In genomic region chr2:7061436-7061779, GRCh38 we compare ENCODE assay signal across 18 cellular contexts.
DNase-seq lines count a peak whose midpoint lies in the region; ATAC-seq and TF ChIP-seq lines count a peak whose summit lies in the region.
"Had no signal": no experiment of that assay in that cellular context is flagged by ENCODE, and none has a peak within 500 bp of the region (broad histone marks: within the 10 kb centered on the region; RNA-seq: fewer than 3 reads in every experiment).

No MANE protein-coding gene starts in this region.

- H3K27me3 Mint-ChIP-seq in nephron (ENCODE audit: low read depth) (no peaks in the 10 kb centered on the region), HFFc6 (ENCODE audit: insufficient read depth) (no peaks in the 10 kb centered on the region)
- H3K27me3 Mint-ChIP-seq: CD8-positive, alpha-beta memory T cell had no signal

- CTCF ChIA-PET in OCI-LY7 (lab: Charles Lee; ENCODE audit: unreplicated experiment) = no interaction called here

- no peak overlapping the region for H3K4me3 Mint-ChIP-seq in nephron
- no peak overlapping the region for H3K4me3 Mint-ChIP-seq in HFFc6
- H3K4me3 Mint-ChIP-seq: B cell had no signal

- H3K9me3 Mint-ChIP-seq in nephron (peaks cover 5% of the 10 kb centered on the region), HFFc6 (peaks cover 36% of the 10 kb centered on the region)

- no peaks in the 10 kb centered on the region for H4K20me1 ChIP-seq in OCI-LY7 (ENCODE audit: insufficient read depth, low read length)
- H4K20me1 ChIP-seq: BLaER1 treated with 17β-estradiol and CSF1 and Interleukin-3, amounts not matched to agents 10 nM and 100 nM had no signal

- WGBS in aorta, 2 donors = 6% methylated on average over 3 of the region's 3 CpGs
- WGBS in esophagus squamous epithelium, 2 donors = 67 to 68% methylated on average over 3 of the region's 3 CpGs

- TF ChIP-seq CTCF in OCI-LY7 (conservative IDR thresholded peaks at IDR 0.05; ENCODE audit: low read length) (no peak), nephron (IDR thresholded peaks at IDR 0.05; ENCODE audit: unreplicated experiment in 3 of 3) (no peak), thoracic aorta (IDR thresholded peaks at IDR 0.05) (no peak), HFFc6 (IDR thresholded peaks at IDR 0.05) (no peak), esophagus squamous epithelium (IDR thresholded peaks at IDR 0.05) (no peak)

- H3K36me3 ChIP-seq in OCI-LY7 (ENCODE audit: insufficient read depth, low read length) (no peaks in the 10 kb centered on the region; the same call in 1 of the 2 replicates), thoracic aorta (no peaks in the 10 kb centered on the region), aorta (ENCODE audit: control insufficient read depth in 1 of 2, insufficient read depth in 2 of 2, low read length in 1 of 2) (no peaks in the 10 kb centered on the region), esophagus squamous epithelium (no peaks in the 10 kb centered on the region)
- H3K36me3 ChIP-seq: BLaER1 treated with 17β-estradiol and CSF1 and Interleukin-3, amounts not matched to agents 10 nM and 100 nM had no signal

- POLR2A ChIA-PET in OCI-LY7 (lab: Charles Lee) = interaction anchor here (4.5 to 5.3 kb wide), 3 partner anchors 8 to 17 kb away, joined by 26 to 41 read pairs (median 28); no protein-coding TSS in a partner anchor

- no peak overlapping the region for H3K4me2 ChIP-seq in OCI-LY7 (ENCODE audit: low read length)
- H3K4me2 ChIP-seq: BLaER1 treated with 17β-estradiol and CSF1 and Interleukin-3, amounts not matched to agents 10 nM and 100 nM had no signal

- DNase-seq in OCI-LY7 (ENCODE audit: low spot score) (no peak), thoracic aorta (ENCODE audit: low spot score) (no peak), aorta (no peak), HFFc6 (no peak), esophagus squamous epithelium (lab: John Stamatoyannopoulos, UW) (no peak)
- DNase-seq: CD8-positive, alpha-beta memory T cell; COR-L47; DMS 273 treated with DMSO at 0.1 percent for 48 hours; DMS53; DND-41; EL; GM23248; HCEC 1CT; IMR-90 had no signal

- H2AFZ ChIP-seq in OCI-LY7 (ENCODE audit: low read length) = peak overlapping the region; percentile 72; the same call in 1 of the 2 replicates
- H2AFZ ChIP-seq: GM23248 had no signal

- H3K4me1 ChIP-seq in OCI-LY7 (ENCODE audit: insufficient read depth, low read length, poor library complexity, severe bottlenecking) (peaks cover 51% of the 10 kb centered on the region), thoracic aorta (ENCODE audit: control insufficient read depth in 1 of 2, low read depth in 2 of 2) (peaks cover 25 to 57% of the 10 kb centered on the region in 2 donors), aorta (ENCODE audit: control insufficient read depth in 1 of 2, insufficient read depth in 2 of 2, low read length in 2 of 2) (peaks cover 0 to 11% of the 10 kb centered on the region in 2 donors), esophagus squamous epithelium (peaks cover 0 to 27% (median 3%) of the 10 kb centered on the region in 3 donors)

- intact Hi-C loops in OCI-LY7 (cut with micrococcal nuclease; ENCODE audit: unreplicated experiment) = no loop called here
- intact Hi-C loops in aorta (cut with DNase I) = no loop called here
- intact Hi-C loops in esophagus squamous epithelium (cut with DNase I) = no loop called here

- H3K4me1 Mint-ChIP-seq in nephron = peaks cover 36% of the 10 kb centered on the region
- no peaks in the 10 kb centered on the region for H3K4me1 Mint-ChIP-seq in HFFc6 (ENCODE audit: low read depth)

- H3K36me3 Mint-ChIP-seq in nephron (ENCODE audit: low read depth) = peaks cover 22% of the 10 kb centered on the region
- H3K36me3 Mint-ChIP-seq in HFFc6 (ENCODE audit: low read depth) = 0 out of 2 replicates have a peak, but pooled peaks cover 5% of the 10 kb centered on the region

- TF ChIP-seq POLR2A in esophagus squamous epithelium (IDR thresholded peaks at IDR 0.05) = no peak

- no TSS peak for BruUV-seq in OCI-LY7 (replicated peaks; lab: Mats Ljungman, UMichigan)

- H3K27ac ChIP-seq in OCI-LY7 (ENCODE audit: low read depth, low read length, poor library complexity, severe bottlenecking) (no peak overlapping the region), thoracic aorta (peak overlapping the region; percentile 35 to 68), aorta (ENCODE audit: low read depth in 1 of 2, low read length in 2 of 2) (peak overlapping the region in 1 of 2 donors; percentile 45), esophagus squamous epithelium (no peak overlapping the region)
- H3K27ac ChIP-seq: BLaER1 treated with 17β-estradiol and CSF1 and Interleukin-3, amounts not matched to agents 10 nM and 100 nM; GM23248 had no signal

- H3K4me3 ChIP-seq in OCI-LY7 (ENCODE audit: low read depth, low read length, poor library complexity, severe bottlenecking) = no peak overlapping the region
- H3K4me3 ChIP-seq in thoracic aorta = no peak overlapping the region
- H3K4me3 ChIP-seq in aorta (ENCODE audit: low read length in 2 of 2) = no peak overlapping the region
- no peak overlapping the region for H3K4me3 ChIP-seq in esophagus squamous epithelium
- H3K4me3 ChIP-seq: BLaER1 treated with 17β-estradiol and CSF1 and Interleukin-3, amounts not matched to agents 10 nM and 100 nM; GM23248 had no signal

- no peaks in the 10 kb centered on the region for H3K9me2 ChIP-seq in OCI-LY7 (ENCODE audit: insufficient read depth, low read length)

- H3K9me3 ChIP-seq in OCI-LY7 (ENCODE audit: low read length) (no peaks in the 10 kb centered on the region; the same call in 1 of the 2 replicates), thoracic aorta (no peaks in the 10 kb centered on the region), aorta (ENCODE audit: control insufficient read depth, low read length) (peaks cover 1% of the 10 kb centered on the region), esophagus squamous epithelium (no peaks in the 10 kb centered on the region)

- no peaks in the 10 kb centered on the region for H3K79me2 ChIP-seq in OCI-LY7 (ENCODE audit: insufficient read depth, low read depth, low read length)

- ATAC-seq in thoracic aorta (ENCODE audit: insufficient number of reproducible peaks, low FRiP score, low read depth) = no peak
- peak; percentile 83 for ATAC-seq in aorta (ENCODE audit: low FRiP score)
- ATAC-seq in GM21786 (IDR thresholded peaks at IDR 0.05; ENCODE audit: unreplicated experiment) = no peak

- peak overlapping the region; percentile 86 to 97 (median 93) for H3K27ac Mint-ChIP-seq in nephron
- H3K27ac Mint-ChIP-seq in HFFc6 = no peak overlapping the region
- H3K27ac Mint-ChIP-seq: B cell had no signal

- H3K27me3 ChIP-seq in thoracic aorta (replicated peaks; ENCODE audit: insufficient read depth) (no peaks in the 10 kb centered on the region), aorta (ENCODE audit: control insufficient read depth in 1 of 2, insufficient read depth in 2 of 2, low read length in 1 of 2) (no peaks in the 10 kb centered on the region), esophagus squamous epithelium (no peaks in the 10 kb centered on the region)
- H3K27me3 ChIP-seq: BLaER1 treated with 17β-estradiol and CSF1 and Interleukin-3, amounts not matched to agents 10 nM and 100 nM had no signal

Comparison
In these comparisons a context has a peak if more than half of its experiments do, and no peak if none do; other contexts are left out.
1. H3K27ac ChIP-seq: peak in thoracic aorta (2 of 2); none in OCI-LY7 (single experiment) and esophagus squamous epithelium (0 of 4).